12 cellular contexts compared by ENCODE assay signal in the genomic region with DNA sequence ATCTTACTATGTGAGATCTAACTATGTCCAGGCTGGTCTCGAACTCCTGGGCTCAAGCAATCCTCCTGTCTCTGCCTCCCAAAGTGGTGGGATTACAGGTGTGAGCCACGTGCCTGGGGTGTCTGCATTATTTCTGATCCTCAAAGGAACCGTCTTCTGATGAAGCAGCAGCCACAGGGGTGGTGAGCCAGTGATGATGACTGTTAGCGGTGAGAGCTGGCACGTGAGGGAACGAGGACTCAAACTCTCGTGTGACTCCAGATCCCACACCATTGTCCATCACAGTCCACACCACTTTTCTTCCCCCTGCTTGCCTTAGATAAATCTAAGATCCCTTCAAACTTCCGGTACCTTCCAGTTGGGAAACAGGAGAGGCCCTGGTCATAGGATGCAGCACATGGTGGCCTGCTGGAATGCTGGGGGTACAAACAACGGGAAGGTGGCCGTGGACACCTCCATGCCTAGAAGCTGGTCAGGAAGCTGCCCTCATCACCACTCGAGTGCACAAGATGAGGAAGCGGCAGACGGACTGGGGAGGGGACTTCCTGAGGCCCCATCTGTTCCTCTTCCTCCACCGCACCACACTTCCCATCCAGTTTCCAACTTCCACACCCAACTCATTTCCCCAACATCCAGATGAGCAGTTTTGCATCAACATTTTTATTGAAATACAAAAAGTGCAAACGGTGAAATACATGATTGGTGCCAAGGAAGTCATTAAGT. TPM values are rescaled to one million over a fixed set of nuclear protein-coding genes. Genes with fewer than 3 reads are reported as not detected.
DNase-seq lines count a peak whose midpoint lies in the region; ATAC-seq and TF ChIP-seq lines count a peak whose summit lies in the region.
"Had no signal": no experiment of that assay in that cellular context is flagged by ENCODE, and none has a peak within 500 bp of the region (broad histone marks: within the 10 kb centered on the region; RNA-seq: fewer than 3 reads in every experiment).

No MANE protein-coding gene starts in this region.

- intact Hi-C loops in Right ventricle myocardium inferior (cut with DNase I), result no loop called here
- intact Hi-C loops in left ventricle myocardium superior (cut with micrococcal nuclease), result no loop called here
- intact Hi-C loops in ascending aorta (cut with DNase I), result no loop called here
- intact Hi-C loops in uterus (cut with DNase I; ENCODE audit: low total_unique reads), result no loop called here

- H3K9me3 ChIP-seq in ascending aorta (no peaks in the 10 kb centered on the region), lung (ENCODE audit: control insufficient read depth in 2 of 2, insufficient read depth in 1 of 2, low read length in 1 of 2) (no peaks in the 10 kb centered on the region), uterus (no peaks in the 10 kb centered on the region)

- ATAC-seq in Right ventricle myocardium inferior (no peak), left ventricle myocardium superior (no peak), lung (ENCODE audit: insufficient read depth, low FRiP score) (no peak), GM18870 (IDR thresholded peaks at IDR 0.05; ENCODE audit: unreplicated experiment) (no peak), GM19395 (IDR thresholded peaks at IDR 0.05; ENCODE audit: unreplicated experiment) (no peak), HG03025 (IDR thresholded peaks at IDR 0.05; ENCODE audit: low FRiP score, unreplicated experiment) (no peak)

- H3K36me3 ChIP-seq in ascending aorta, result peaks cover 73 to 74% of the 10 kb centered on the region in 2 donors
- H3K36me3 ChIP-seq in lung (ENCODE audit: control insufficient read depth in 2 of 2, insufficient read depth in 2 of 2, low read length in 2 of 2), result peaks cover 31 to 67% of the 10 kb centered on the region in 2 donors
- no peaks in the 10 kb centered on the region for H3K36me3 ChIP-seq in uterus

- H3K4me1 ChIP-seq in ascending aorta (peaks cover 4 to 18% of the 10 kb centered on the region in 2 donors), lung (ENCODE audit: control insufficient read depth in 2 of 2, insufficient read depth in 2 of 2, low read length in 2 of 2) (peaks cover 2 to 11% of the 10 kb centered on the region in 2 donors), uterus (peaks cover 5 to 13% of the 10 kb centered on the region in 2 donors)

- H3K27ac ChIP-seq in ascending aorta (peak overlapping the region; percentile 81 to 84), lung (ENCODE audit: low read depth in 1 of 2, low read length in 1 of 2) (peak overlapping the region; percentile 21 to 27), uterus (peak overlapping the region; percentile 78 to 82)

- TF ChIP-seq CTCF in ascending aorta (IDR thresholded peaks at IDR 0.05) (no peak), lung (IDR thresholded peaks at IDR 0.05; ENCODE audit: control extremely low read depth, extremely low read depth) (no peak), uterus (IDR thresholded peaks at IDR 0.05) (no peak)

- no peak for TF ChIP-seq POLR2A in uterus (IDR thresholded peaks at IDR 0.05)

- H3K27me3 ChIP-seq in ascending aorta, result no peaks in the 10 kb centered on the region
- H3K27me3 ChIP-seq in lung (ENCODE audit: control insufficient read depth, insufficient read depth), result no peaks in the 10 kb centered on the region
- H3K27me3 ChIP-seq in uterus, result no peaks in the 10 kb centered on the region

- no peak overlapping the region for H3K4me3 ChIP-seq in ascending aorta
- no peak overlapping the region for H3K4me3 ChIP-seq in lung
- H3K4me3 ChIP-seq in uterus, result no peak overlapping the region

- DNase-seq in Right ventricle myocardium inferior (ENCODE audit: missing footprints) (peak; percentile 86), left ventricle myocardium superior (no peak), ascending aorta (ENCODE audit: low spot score in 2 of 2) (no peak), lung (ENCODE audit: low spot score) (no peak), uterus (no peak)
- DNase-seq: COR-L47, retina had no signal

- WGBS in lung, 2 donors, result 46 to 71% methylated on average over 15 of the region's 15 CpGs

RNA-seq across cellular contexts. Expression of a gene that starts 23.8 kb away (rescaled TPM):
- total RNA-seq in Right ventricle myocardium inferior (68.4 TPM), left ventricle myocardium superior (65.2 TPM), ascending aorta (104 TPM), lung (10 to 100 TPM; 41.5 to 87.9 TPM), uterus (100 to 1,000 TPM in 1 of 4 donors, 10 to 100 TPM in 3; 27.9 to 114 (median 37.3) TPM)
- polyA plus RNA-seq in lung, result 10 to 100 TPM; 23.3 to 31.7 TPM

RNA-seq across cellular contexts. Expression of a gene that starts 24.2 kb away (rescaled TPM):
- 6.0 TPM for total RNA-seq in Right ventricle myocardium inferior
- 7.1 TPM for total RNA-seq in left ventricle myocardium superior
- 9.7 TPM for total RNA-seq in ascending aorta
- 10 to 100 TPM in 1 of 2 donors, 1 to 10 TPM in 1; 3.2 to 12.7 TPM for total RNA-seq in lung
- polyA plus RNA-seq in lung, result 1 to 10 TPM; 5.8 to 7.9 TPM
- total RNA-seq in uterus, result 10 to 100 TPM in 1 of 4 donors, 1 to 10 TPM in 2, under 1 TPM in 1; 0.88 to 10.5 (median 8.0) TPM

RNA-seq across cellular contexts. Expression of a gene that starts 42.4 kb away (rescaled TPM):
- total RNA-seq in Right ventricle myocardium inferior (not detected), left ventricle myocardium superior (not detected), ascending aorta (2.6 TPM), lung (under 1 TPM; 0.26 to 0.40 TPM), uterus (under 1 TPM in 1 of 4 donors, not detected in 3; 0.27 TPM)
- under 1 TPM in 1 of 2 donors, not detected in 1; 0.01 TPM for polyA plus RNA-seq in lung
- total RNA-seq: SK-MEL-5, subcutaneous adipose tissue had no signal

RNA-seq across cellular contexts. Expression of a gene that starts 59.2 kb away (rescaled TPM):
- 39.4 TPM for total RNA-seq in Right ventricle myocardium inferior
- total RNA-seq in left ventricle myocardium superior, result 34.4 TPM
- 208 TPM for total RNA-seq in ascending aorta
- 10 to 100 TPM; 63.8 to 72.8 TPM for total RNA-seq in lung
- polyA plus RNA-seq in lung, result 10 to 100 TPM; 29.1 to 40.9 TPM
- total RNA-seq in uterus, result 100 to 1,000 TPM in 1 of 4 donors, 10 to 100 TPM in 3; 51.8 to 102 (median 68.3) TPM

RNA-seq across cellular contexts. Expression of a gene that starts 59.6 kb away (rescaled TPM):
- total RNA-seq in Right ventricle myocardium inferior, result 3.5 TPM
- 3.1 TPM for total RNA-seq in left ventricle myocardium superior
- total RNA-seq in ascending aorta, result not detected
- 1 to 10 TPM; 2.6 to 5.2 TPM for total RNA-seq in lung
- polyA plus RNA-seq in lung, result 1 to 10 TPM; 1.4 to 4.5 TPM
- 1 to 10 TPM in 3 of 4 donors, under 1 TPM in 1; 0.77 to 5.0 (median 2.8) TPM for total RNA-seq in uterus

Comparison
In these comparisons a context has a peak if more than half of its experiments do, and no peak if none do; other contexts are left out.
1. H3K27ac ChIP-seq: peak in every context shown above with its lines; median percentile 82 in ascending aorta; 80 in uterus; 24 in lung.